24 cellular contexts compared by ENCODE assay signal in the genomic region with DNA sequence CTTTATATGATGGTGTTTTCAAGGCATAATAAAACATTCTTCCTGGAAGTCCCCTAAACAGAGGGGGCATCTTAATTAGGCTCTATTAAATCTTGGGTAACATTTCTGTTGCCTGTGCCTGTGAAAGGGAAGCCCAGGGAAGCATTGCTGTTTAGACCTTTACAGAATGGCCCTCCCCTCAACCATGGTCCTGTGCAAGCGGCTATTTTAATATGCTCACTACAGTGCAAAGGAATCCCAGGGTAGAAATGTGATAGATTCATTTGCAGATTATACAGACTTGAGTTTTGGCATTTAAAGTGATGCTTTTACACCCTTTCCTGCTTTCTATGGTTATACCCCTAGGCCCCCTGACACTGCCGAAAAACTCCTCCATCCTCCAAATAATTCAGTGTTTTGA.
"Had no signal": no experiment of that assay in that cellular context is flagged by ENCODE, and none has a peak within 500 bp of the region (broad histone marks: within the 10 kb centered on the region; RNA-seq: fewer than 3 reads in every experiment).

No MANE protein-coding gene starts in this region.

- H3K27ac Mint-ChIP-seq: effector memory CD8-positive, alpha-beta T cell; endodermal cell had no signal

- H3K4me3 ChIP-seq: coronary artery, dorsolateral prefrontal cortex, esophagus squamous epithelium, gastrocnemius medialis, heart right ventricle, left lung, lower lobe of right lung, mucosa of descending colon had no signal

- H3K4me1 Mint-ChIP-seq: endodermal cell had no signal

- H3K36me3 Mint-ChIP-seq: mesothelial cell of epicardium had no signal

- H3K27me3 ChIP-seq: esophagus squamous epithelium, gastrocnemius medialis, left lung had no signal

- H3K4me1 ChIP-seq: esophagus squamous epithelium, left lung, lower lobe of right lung had no signal

- H3K36me3 ChIP-seq: esophagus squamous epithelium, gastrocnemius medialis, heart right ventricle, left lung, lower lobe of right lung had no signal

- H3K4me3 Mint-ChIP-seq: effector memory CD8-positive, alpha-beta T cell; endodermal cell; mesothelial cell of epicardium had no signal

- H3K27ac ChIP-seq: coronary artery, dorsolateral prefrontal cortex, epithelial cell of prostate, esophagus squamous epithelium, gastrocnemius medialis, heart right ventricle, left lung, lower lobe of right lung had no signal

- ATAC-seq: effector memory CD8-positive, alpha-beta T cell; esophagus mucosa; gastrocnemius medialis; heart right ventricle; left cardiac atrium; left lung; left ventricle myocardium superior; lower lobe of right lung had no signal

- H3K27me3 Mint-ChIP-seq: effector memory CD8-positive, alpha-beta T cell had no signal

- DNase-seq: dermis blood vessel endothelial cell; dorsolateral prefrontal cortex; effector CD8-positive, alpha-beta T cell; effector memory CD8-positive, alpha-beta T cell; endodermal cell; erythroblast; esophagus squamous epithelium; foreskin fibroblast; foreskin melanocyte; gastrocnemius medialis; glutamatergic neuron; head of caudate nucleus; heart right ventricle; hippocampal formation; left cardiac atrium; left lung; left ventricle myocardium superior; lower lobe of right lung; mesenchymal stem cell had no signal

- H3K9me3 ChIP-seq: esophagus squamous epithelium, gastrocnemius medialis, heart right ventricle, left lung, lower lobe of right lung, mucosa of descending colon had no signal

- H3K9me3 Mint-ChIP-seq: effector memory CD8-positive, alpha-beta T cell had no signal
